Comparison of ENCODE assay signal across 8 cellular contexts in the genomic region with DNA sequence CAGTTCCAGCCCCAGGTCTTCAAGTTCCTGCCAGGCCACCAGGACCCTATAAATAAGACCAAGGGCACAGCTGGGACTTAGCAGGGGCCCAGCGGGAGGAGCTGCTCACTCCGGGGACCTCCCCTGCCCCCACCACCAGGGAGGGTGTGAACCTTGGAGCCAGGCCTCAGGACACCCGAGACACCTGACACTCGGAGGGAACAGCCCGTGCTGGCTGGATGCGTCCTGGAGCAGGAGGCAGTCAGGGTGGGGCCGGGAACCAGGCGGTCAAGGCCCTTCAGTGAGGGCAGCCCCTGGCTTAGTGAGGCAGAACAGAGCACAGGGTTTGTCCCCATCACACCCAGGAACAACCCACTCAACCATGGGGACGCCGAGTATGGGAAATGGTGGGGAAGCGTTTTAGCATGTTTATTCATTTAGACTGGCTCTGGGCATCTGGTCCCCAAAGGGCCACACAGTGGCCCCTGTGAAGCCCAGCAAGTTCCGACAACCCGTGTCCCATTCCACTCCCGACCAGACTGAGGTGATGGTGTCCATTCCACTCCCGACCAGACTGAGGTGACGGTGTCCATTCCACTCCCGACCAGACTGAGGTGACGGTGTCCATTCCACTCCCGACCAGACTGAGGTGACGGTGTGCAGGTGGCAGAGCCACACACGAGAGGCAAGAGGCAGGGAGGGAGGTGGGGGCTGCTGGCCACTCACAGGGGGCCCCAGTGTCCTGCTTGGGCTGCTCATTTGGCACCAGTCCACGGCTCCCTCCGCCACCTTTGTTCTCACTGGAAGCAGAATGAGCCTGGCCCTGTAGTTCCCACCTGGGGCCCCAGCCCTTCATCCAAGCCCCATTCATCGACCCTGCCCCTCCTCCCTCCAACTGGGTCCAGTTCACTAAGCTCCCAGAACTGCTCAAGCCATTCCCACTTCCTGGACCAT. TPM values are rescaled to one million over a fixed set of nuclear protein-coding genes. Genes with fewer than 3 reads are reported as not detected.
A peak's percentile ranks its signal among the peaks of the same experiment; 100 is the strongest.
DNase-seq lines count a peak whose midpoint lies in the region; ATAC-seq and TF ChIP-seq lines count a peak whose summit lies in the region.

No MANE protein-coding gene starts in this region.

- H3K4me3 ChIP-seq in NT2/D1 (ENCODE audit: insufficient read length, low read depth) (no peak overlapping the region), heart left ventricle (peak overlapping the region in 3 of 12 donors; percentile 0 to 63 (median 26)), psoas muscle (no peak overlapping the region)

- DNase-seq in CD14-positive monocyte (ENCODE audit: low spot score): no peak
- no peak for DNase-seq in NT2/D1 (ENCODE audit: low read depth, low spot score)
- DNase-seq in heart left ventricle: peak; percentile 82 to 95 (median 86)
- peak; percentile 91 to 98 for DNase-seq in psoas muscle
- DNase-seq in RKO (ENCODE audit: low spot score): no peak
- DNase-seq in NCI-H187 treated with DMSO at 0.1 percent for 48 hours (lab: John Stamatoyannopoulos, UW): no peak
- no peak for DNase-seq in Calu3

- 37 to 39% (median 38%) methylated on average over 22 to 24 of the region's 24 CpGs for WGBS in heart left ventricle, 4 donors
- 24 to 29% (median 26%) methylated on average over 24 of the region's 24 CpGs for WGBS in psoas muscle, 3 donors

- CTCF ChIA-PET in Calu3 (lab: Charles Lee): interaction anchor here (0.9 to 2.9 kb wide), 2 partner anchors 20 kb away, joined by 4 to 177 read pairs; no protein-coding TSS in a partner anchor

- H3K36me3 Mint-ChIP-seq in CD14-positive monocyte (peaks cover 0 to 7% of the 10 kb centered on the region in 2 donors), Calu3 (ENCODE audit: insufficient read depth, unreplicated experiment) (peaks cover 39% of the 10 kb centered on the region)

- H3K9ac ChIP-seq in NT2/D1 (ENCODE audit: insufficient read length, low read depth): peak overlapping the region; percentile 14

- H3K9me3 Mint-ChIP-seq in CD14-positive monocyte (no peaks in the 10 kb centered on the region), Calu3 (ENCODE audit: low read depth, unreplicated experiment) (no peaks in the 10 kb centered on the region)

- intact Hi-C loops in CD14-positive monocyte (cut with micrococcal nuclease): loop anchor here in 1 of 2 donors (10.0 kb wide), 3 partner anchors 141 to 381 kb away; a partner anchor contains a TSS
- intact Hi-C loops in heart left ventricle (cut with DNase I): loop anchor here in 2 of 10 donors (2.0 to 10.0 kb wide), 2 partner anchors 21 to 321 kb away; a partner anchor contains a TSS
- intact Hi-C loops in psoas muscle (cut with DNase I): loop anchor here in 1 of 2 donors (2.0 kb wide), 1 partner anchor 21 kb away; no protein-coding TSS in a partner anchor
- intact Hi-C loops in Calu3 (cut with micrococcal nuclease; ENCODE audit: unreplicated experiment): no loop called here

- H3K27ac ChIP-seq in heart left ventricle: peak overlapping the region; percentile 91 to 100 (median 99)
- peak overlapping the region; percentile 99 for H3K27ac ChIP-seq in psoas muscle

- H3K4me1 Mint-ChIP-seq in CD14-positive monocyte (peaks cover 37% of the 10 kb centered on the region), Calu3 (ENCODE audit: low read depth, unreplicated experiment) (peaks cover 14% of the 10 kb centered on the region)

- TF ChIP-seq POLR2A in heart left ventricle (IDR thresholded peaks at IDR 0.05): peak in 1 of 2 donors; percentile 51

- H3K27me3 ChIP-seq in NT2/D1 (ENCODE audit: insufficient read depth, insufficient read length): no peaks in the 10 kb centered on the region
- no peaks in the 10 kb centered on the region for H3K27me3 ChIP-seq in heart left ventricle
- H3K27me3 ChIP-seq in psoas muscle (ENCODE audit: insufficient read depth in 3 of 3, low read length in 2 of 3): no peaks in the 10 kb centered on the region

- no peak for TF ChIP-seq CTCF in CD14-positive monocyte (IDR thresholded peaks at IDR 0.05)
- TF ChIP-seq CTCF in heart left ventricle (IDR thresholded peaks at IDR 0.05): no peak
- no peak for TF ChIP-seq CTCF in psoas muscle (IDR thresholded peaks at IDR 0.05)
- no peak for TF ChIP-seq CTCF in Calu3 (IDR thresholded peaks at IDR 0.05; ENCODE audit: unreplicated experiment)

- BruUV-seq in Calu3 (replicated peaks; lab: Mats Ljungman, UMichigan): no TSS peak

- peaks cover 0 to 4% (median 2%) of the 10 kb centered on the region in 3 donors for H3K27me3 Mint-ChIP-seq in CD14-positive monocyte (ENCODE audit: low read depth in 3 of 3)
- no peaks in the 10 kb centered on the region for H3K27me3 Mint-ChIP-seq in Calu3 (ENCODE audit: unreplicated experiment)

- peak overlapping the region in 4 of 7 donors; percentile 45 to 91 (median 66) for H3K27ac Mint-ChIP-seq in CD14-positive monocyte
- H3K27ac Mint-ChIP-seq in Calu3 (ENCODE audit: unreplicated experiment): no peak overlapping the region

- H3K36me3 ChIP-seq in NT2/D1 (ENCODE audit: insufficient read depth, insufficient read length, low read length) (peaks cover 44% of the 10 kb centered on the region), heart left ventricle (peaks cover 0 to 13% (median 6%) of the 10 kb centered on the region in 9 donors), psoas muscle (ENCODE audit: insufficient read depth in 1 of 2, low read depth in 1 of 2) (peaks cover 0 to 13% of the 10 kb centered on the region in 2 donors)

- ATAC-seq in heart left ventricle (peak; percentile 35 to 52 (median 49)), psoas muscle (peak; percentile 45 to 58 (median 53)), GM18868 (IDR thresholded peaks at IDR 0.05; ENCODE audit: unreplicated experiment) (no peak)

- peaks cover 30% of the 10 kb centered on the region for H3K4me1 ChIP-seq in NT2/D1 (ENCODE audit: insufficient read depth, insufficient read length)
- peaks cover 11 to 71% (median 60%) of the 10 kb centered on the region in 12 donors for H3K4me1 ChIP-seq in heart left ventricle
- peaks cover 53% of the 10 kb centered on the region for H3K4me1 ChIP-seq in psoas muscle

- H3K9me3 ChIP-seq in NT2/D1 (ENCODE audit: insufficient read depth, low read length) (no peaks in the 10 kb centered on the region), heart left ventricle (no peaks in the 10 kb centered on the region), psoas muscle (no peaks in the 10 kb centered on the region)

- H3K4me3 Mint-ChIP-seq in CD14-positive monocyte (no peak overlapping the region), Calu3 (ENCODE audit: low read depth, unreplicated experiment) (no peak overlapping the region)

RNA-seq across cellular contexts. Expression of a gene that starts 2.2 kb away (rescaled TPM):
- polyA plus RNA-seq in CD14-positive monocyte: 10 to 100 TPM in 1 of 2 donors, 1 to 10 TPM in 1; 5.6 to 11.0 TPM
- total RNA-seq in heart left ventricle: 100 to 1,000 TPM in 1 of 9 donors, 10 to 100 TPM in 8; 25.8 to 115 (median 60.5) TPM
- 10 to 100 TPM; 31.5 to 33.6 TPM for polyA plus RNA-seq in heart left ventricle
- 100 to 1,000 TPM in 3 of 4 donors, 10 to 100 TPM in 1; 84.7 to 331 (median 217) TPM for total RNA-seq in psoas muscle
- 100 to 1,000 TPM in 1 of 3 donors, 10 to 100 TPM in 2; 29.2 to 147 (median 36.4) TPM for polyA plus RNA-seq in psoas muscle
- 61.8 and 72.4 TPM in 2 replicates for total RNA-seq in Calu3 (2022)

RNA-seq across cellular contexts. Expression of a gene that starts 4.6 kb away (rescaled TPM):
- polyA plus RNA-seq in CD14-positive monocyte: 100 to 1,000 TPM; 143 to 160 TPM
- 100 to 1,000 TPM; 201 to 584 (median 450) TPM for total RNA-seq in heart left ventricle
- 1,000 to 10,000 TPM in 1 of 2 donors, 100 to 1,000 TPM in 1; 459 to 1,034 TPM for polyA plus RNA-seq in heart left ventricle
- total RNA-seq in psoas muscle: 100 to 1,000 TPM; 362 to 759 (median 472) TPM
- 100 to 1,000 TPM; 310 to 858 (median 690) TPM for polyA plus RNA-seq in psoas muscle
- 86.6 and 91.8 TPM in 2 replicates for total RNA-seq in Calu3 (2022)

RNA-seq across cellular contexts. Expression of a gene that starts 8.3 kb away (rescaled TPM):
- polyA plus RNA-seq in CD14-positive monocyte (not detected), heart left ventricle (1 to 10 TPM; 1.0 to 1.6 TPM), psoas muscle (10 to 100 TPM in 1 of 3 donors, under 1 TPM in 2; 0.75 to 19.0 (median 0.88) TPM)
- total RNA-seq in heart left ventricle (1 to 10 TPM in 6 of 9 donors, under 1 TPM in 3; 0.60 to 2.2 (median 1.8) TPM), psoas muscle (1 to 10 TPM in 2 of 4 donors, under 1 TPM in 2; 0.41 to 4.0 (median 1.5) TPM), Calu3 (2022) (4.2 and 5.7 TPM in 2 replicates)

RNA-seq across cellular contexts. Expression of a gene that starts 23.0 kb away (rescaled TPM):
- polyA plus RNA-seq in CD14-positive monocyte: 10 to 100 TPM; 39.6 to 51.1 TPM
- 100 to 1,000 TPM; 149 to 425 (median 269) TPM for total RNA-seq in heart left ventricle
- polyA plus RNA-seq in heart left ventricle: 100 to 1,000 TPM; 217 to 282 TPM
- 100 to 1,000 TPM; 137 to 591 (median 245) TPM for total RNA-seq in psoas muscle
- polyA plus RNA-seq in psoas muscle: 100 to 1,000 TPM; 249 to 321 (median 317) TPM
- total RNA-seq in Calu3 (2022): 102 and 112 TPM in 2 replicates

RNA-seq across cellular contexts. Expression of a gene that starts 29.2 kb away (rescaled TPM):
- polyA plus RNA-seq in CD14-positive monocyte: 10 to 100 TPM; 40.0 to 56.2 TPM
- 10 to 100 TPM; 11.6 to 46.7 (median 18.7) TPM for total RNA-seq in heart left ventricle
- polyA plus RNA-seq in heart left ventricle: 10 to 100 TPM; 23.8 to 56.4 TPM
- total RNA-seq in psoas muscle: 10 to 100 TPM in 3 of 4 donors, 1 to 10 TPM in 1; 9.0 to 18.1 (median 14.0) TPM
- polyA plus RNA-seq in psoas muscle: 10 to 100 TPM; 21.8 to 88.8 (median 47.6) TPM
- 32.9 and 34.4 TPM in 2 replicates for total RNA-seq in Calu3 (2022)

Comparison
In these comparisons a context has a peak if more than half of its experiments do, and no peak if none do; other contexts are left out.
1. DNase-seq: peak in heart left ventricle (5 of 5) and psoas muscle (2 of 2); none in CD14-positive monocyte (single experiment), NT2/D1 (single experiment), RKO (single experiment), NCI-H187 treated with DMSO at 0.1 percent for 48 hours (single experiment) and Calu3 (single experiment).